In genomic region chr15:67067161-67067853, GRCh38 we compare ENCODE assay signal across 8 cellular contexts. TPM values are rescaled to one million over a fixed set of nuclear protein-coding genes. Genes with fewer than 3 reads are reported as not detected.
DNase-seq lines count a peak whose midpoint lies in the region; ATAC-seq and TF ChIP-seq lines count a peak whose summit lies in the region.

No MANE protein-coding gene starts in this region.

- peaks cover 18% of the 10 kb centered on the region for H3K36me3 Mint-ChIP-seq in activated CD4-positive, alpha-beta memory T cell treated with anti-CD3 and anti-CD28 coated beads for 36 hours

- intact Hi-C loops in activated CD4-positive, alpha-beta memory T cell treated with anti-CD3 and anti-CD28 coated beads for 36 hours (cut with micrococcal nuclease), result loop anchor here (5.0 to 10.0 kb wide), 4 partner anchors 35 to 767 kb away; no protein-coding TSS in a partner anchor
- intact Hi-C loops in gastrocnemius medialis (cut with DNase I; ENCODE audit: low total_unique reads), result loop anchor here (5.0 kb wide), 2 partner anchors 185 to 455 kb away; partner anchors contain the start of genes AAGAB, C15orf61 and IQCH
- intact Hi-C loops in posterior cingulate gyrus (cut with DNase I), result no loop called here

- H3K27ac Mint-ChIP-seq in activated CD4-positive, alpha-beta memory T cell treated with anti-CD3 and anti-CD28 coated beads for 36 hours, result peak overlapping the region; percentile 93

- TF ChIP-seq CTCF in foreskin fibroblast (IDR thresholded peaks at IDR 0.05; ENCODE audit: low read depth, low read length) (no peak), gastrocnemius medialis (IDR thresholded peaks at IDR 0.05 in 4 of 5, conservative IDR thresholded peaks at IDR 0.05 in 1 of 5) (no peak)

- H3K4me3 Mint-ChIP-seq in activated CD4-positive, alpha-beta memory T cell treated with anti-CD3 and anti-CD28 coated beads for 36 hours, result peak overlapping the region; percentile 95

- peak overlapping the region; percentile 91 to 98 (median 94) for H3K27ac ChIP-seq in gastrocnemius medialis

- peaks cover 10% of the 10 kb centered on the region for H3K27me3 Mint-ChIP-seq in activated CD4-positive, alpha-beta memory T cell treated with anti-CD3 and anti-CD28 coated beads for 36 hours

- CTCF ChIA-PET in activated CD4-positive, alpha-beta memory T cell treated with anti-CD3 and anti-CD28 coated beads for 36 hours (lab: Charles Lee), result interaction anchor here (1.5 to 8.7 kb wide), 4 partner anchors 12 to 117 kb away, joined by 3 to 69 read pairs (median 11); no protein-coding TSS in a partner anchor

- TF ChIP-seq POLR2A in gastrocnemius medialis (IDR thresholded peaks at IDR 0.05), result peak; percentile 15 to 26

- H3K27me3 ChIP-seq in gastrocnemius medialis, result no peaks in the 10 kb centered on the region

- no peaks in the 10 kb centered on the region for H3K9me3 Mint-ChIP-seq in activated CD4-positive, alpha-beta memory T cell treated with anti-CD3 and anti-CD28 coated beads for 36 hours

- in situ Hi-C loops in gastrocnemius medialis (cut with MboI; ENCODE audit: low sequenced_read_pairs in 4 of 4), result loop anchor here in 1 of 4 donors (10.0 kb wide), 1 partner anchor 187 kb away; the partner anchor contains the start of genes AAGAB and IQCH

- H3K36me3 ChIP-seq in gastrocnemius medialis, result no peaks in the 10 kb centered on the region

- H3K9me3 ChIP-seq in gastrocnemius medialis, result no peaks in the 10 kb centered on the region

- peaks cover 47 to 54% of the 10 kb centered on the region in 2 donors for H3K4me1 ChIP-seq in gastrocnemius medialis

- POLR2A ChIA-PET in activated CD4-positive, alpha-beta memory T cell treated with anti-CD3 and anti-CD28 coated beads for 36 hours (lab: Charles Lee), result interaction anchor here (0.6 to 6.0 kb wide), 11 partner anchors 12 to 80 kb away, joined by 3 to 54 read pairs (median 4); no protein-coding TSS in a partner anchor

- peak overlapping the region; percentile 91 to 92 for H3K4me3 ChIP-seq in foreskin fibroblast (ENCODE audit: low read depth in 1 of 2, low read length in 2 of 2)
- peak overlapping the region; percentile 71 to 98 (median 84) for H3K4me3 ChIP-seq in gastrocnemius medialis

- no peak for ATAC-seq in gastrocnemius medialis
- no peak for ATAC-seq in GM21528 (IDR thresholded peaks at IDR 0.05; ENCODE audit: low FRiP score, unreplicated experiment)
- no peak for ATAC-seq in HG03457 (IDR thresholded peaks at IDR 0.05; ENCODE audit: unreplicated experiment)

- H3K4me1 Mint-ChIP-seq in activated CD4-positive, alpha-beta memory T cell treated with anti-CD3 and anti-CD28 coated beads for 36 hours (ENCODE audit: low read depth), result peaks cover 50% of the 10 kb centered on the region

- peak; percentile 17 for DNase-seq in HK-2 (ENCODE audit: unreplicated experiment)
- DNase-seq in activated CD4-positive, alpha-beta memory T cell treated with anti-CD3 and anti-CD28 coated beads for 36 hours, result peak; percentile 37
- DNase-seq in foreskin fibroblast, result peak in 1 of 2 donors; percentile 62
- DNase-seq in gastrocnemius medialis, result no peak
- DNase-seq in NCI-H510A (lab: John Stamatoyannopoulos, UW), result no peak
- DNase-seq in posterior cingulate gyrus, result no peak

RNA-seq across cellular contexts. Expression of gene SMAD3, which starts 1.9 kb away (rescaled TPM):
- 10 to 100 TPM; 50.2 to 50.5 TPM for total RNA-seq in activated CD4-positive, alpha-beta memory T cell treated with anti-CD3 and anti-CD28 coated beads for 36 hours
- total RNA-seq in gastrocnemius medialis, result 10 to 100 TPM; 15.9 to 61.7 (median 26.3) TPM

Comparison
In these comparisons a context has a peak if more than half of its experiments do, and no peak if none do; other contexts are left out.
1. DNase-seq: peak in HK-2 (single experiment) and activated CD4-positive, alpha-beta memory T cell treated with anti-CD3 and anti-CD28 coated beads for 36 hours (single experiment); none in gastrocnemius medialis (0 of 2), NCI-H510A (single experiment) and posterior cingulate gyrus (0 of 10).